18 cellular contexts compared by ENCODE assay signal in genomic region chr4:98166731-98167041, GRCh38. TPM values are rescaled to one million over a fixed set of nuclear protein-coding genes. Genes with fewer than 3 reads are reported as not detected.
"Had no signal": no experiment of that assay in that cellular context is flagged by ENCODE, and none has a peak within 500 bp of the region (broad histone marks: within the 10 kb centered on the region; RNA-seq: fewer than 3 reads in every experiment).

No MANE protein-coding gene starts in this region.

- DNase-seq: effector memory CD8-positive, alpha-beta T cell; natural killer cell; sigmoid colon; stimulated activated CD4-positive, alpha-beta T cell treated with anti-CD3 and anti-CD28 coated beads, Interleukin-2, amount 100 ng/mL, for 24 hours; stimulated activated CD4-positive, alpha-beta T cell treated with anti-CD3 and anti-CD28 coated beads, Interleukin-4, amount 100 ng/mL, for 4 hours; stimulated activated naive B cell treated with anti-CD40 and anti-IgM and Interleukin-4, amounts not matched to agents 10 μg/mL and 1 μg/mL and 100 μg/mL, for 72 hours; stimulated activated naive CD8-positive, alpha-beta T cell treated with anti-CD3 and anti-CD28 coated beads, Interleukin-15, amount 100 ng/mL, for 72 hours; transverse colon had no signal

- H3K9me3 Mint-ChIP-seq: effector memory CD8-positive, alpha-beta T cell; mesothelial cell of epicardium; natural killer cell; neural crest cell; stimulated activated naive B cell treated with anti-CD40 and anti-IgM and Interleukin-4, amounts not matched to agents 10 μg/mL and 1 μg/mL and 100 μg/mL, for 72 hours had no signal

- H3K4me3 Mint-ChIP-seq: dendritic cell treated with granulocyte-macrophage colony-stimulating factor and Interleukin-4, amounts not matched to agents 40 ng/mL and 50 ng/mL, for 4 days; effector memory CD8-positive, alpha-beta T cell; mesothelial cell of epicardium; natural killer cell; neural crest cell; stimulated activated naive B cell treated with anti-CD40 and anti-IgM and Interleukin-4, amounts not matched to agents 10 μg/mL and 1 μg/mL and 100 μg/mL, for 72 hours; stimulated activated naive CD8-positive, alpha-beta T cell treated with anti-CD3 and anti-CD28 coated beads, Interleukin-15, amount 100 ng/mL, for 72 hours had no signal

- H3K4me1 ChIP-seq: esophagus muscularis mucosa, gastroesophageal sphincter, sigmoid colon, transverse colon had no signal

- H3K27ac ChIP-seq: epithelial cell of prostate, esophagus muscularis mucosa, gastroesophageal sphincter, sigmoid colon, skin epidermis, thoracic aorta, transverse colon had no signal

- H3K27me3 Mint-ChIP-seq: dendritic cell treated with granulocyte-macrophage colony-stimulating factor and Interleukin-4, amounts not matched to agents 40 ng/mL and 50 ng/mL, for 4 days; stimulated activated naive B cell treated with anti-CD40 and anti-IgM and Interleukin-4, amounts not matched to agents 10 μg/mL and 1 μg/mL and 100 μg/mL, for 72 hours; stimulated activated naive CD8-positive, alpha-beta T cell treated with anti-CD3 and anti-CD28 coated beads, Interleukin-15, amount 100 ng/mL, for 72 hours had no signal

- H3K9me3 ChIP-seq: esophagus muscularis mucosa, gastroesophageal sphincter, sigmoid colon, thoracic aorta, transverse colon had no signal

- H3K36me3 Mint-ChIP-seq: mesothelial cell of epicardium; natural killer cell; stimulated activated naive B cell treated with anti-CD40 and anti-IgM and Interleukin-4, amounts not matched to agents 10 μg/mL and 1 μg/mL and 100 μg/mL, for 72 hours had no signal

- H3K36me3 ChIP-seq: esophagus muscularis mucosa, gastroesophageal sphincter, sigmoid colon, thoracic aorta, transverse colon had no signal

- H3K4me1 Mint-ChIP-seq: natural killer cell; neural crest cell; stimulated activated naive B cell treated with anti-CD40 and anti-IgM and Interleukin-4, amounts not matched to agents 10 μg/mL and 1 μg/mL and 100 μg/mL, for 72 hours; stimulated activated naive CD8-positive, alpha-beta T cell treated with anti-CD3 and anti-CD28 coated beads, Interleukin-15, amount 100 ng/mL, for 72 hours had no signal

- H3K4me3 ChIP-seq: esophagus muscularis mucosa, gastroesophageal sphincter, sigmoid colon, skin epidermis, thoracic aorta, transverse colon had no signal

- H3K27ac Mint-ChIP-seq: dendritic cell treated with granulocyte-macrophage colony-stimulating factor and Interleukin-4, amounts not matched to agents 40 ng/mL and 50 ng/mL, for 4 days; effector memory CD8-positive, alpha-beta T cell; mesothelial cell of epicardium; natural killer cell; stimulated activated naive B cell treated with anti-CD40 and anti-IgM and Interleukin-4, amounts not matched to agents 10 μg/mL and 1 μg/mL and 100 μg/mL, for 72 hours; stimulated activated naive CD8-positive, alpha-beta T cell treated with anti-CD3 and anti-CD28 coated beads, Interleukin-15, amount 100 ng/mL, for 72 hours had no signal

- ATAC-seq: effector memory CD8-positive, alpha-beta T cell; natural killer cell; stimulated activated naive B cell treated with anti-CD40 and anti-IgM and Interleukin-4, amounts not matched to agents 10 μg/mL and 1 μg/mL and 100 μg/mL, for 72 hours; stimulated activated naive CD8-positive, alpha-beta T cell treated with anti-CD3 and anti-CD28 coated beads, Interleukin-15, amount 100 ng/mL, for 72 hours had no signal

- H3K27me3 ChIP-seq: esophagus muscularis mucosa, gastroesophageal sphincter, sigmoid colon, transverse colon had no signal

RNA-seq across cellular contexts. Expression of gene STPG2, which starts 23.4 kb away (rescaled TPM):
- total RNA-seq: myocyte, osteocyte, thoracic aorta had no signal
